Comparison of ENCODE assay signal across 16 cellular contexts in genomic region chr1:175203570-175203969, GRCh38. TPM values are rescaled to one million over a fixed set of nuclear protein-coding genes. Genes with fewer than 3 reads are reported as not detected.
A peak's percentile ranks its signal among the peaks of the same experiment; 100 is the strongest.
DNase-seq lines count a peak whose midpoint lies in the region; ATAC-seq and TF ChIP-seq lines count a peak whose summit lies in the region.
"Had no signal": no experiment of that assay in that cellular context is flagged by ENCODE, and none has a peak within 500 bp of the region (broad histone marks: within the 10 kb centered on the region; RNA-seq: fewer than 3 reads in every experiment).

No MANE protein-coding gene starts in this region.

- no peaks in the 10 kb centered on the region for H3K9me3 ChIP-seq in BLaER1
- no peaks in the 10 kb centered on the region for H3K9me3 ChIP-seq in mesenchymal stem cell (ENCODE audit: control insufficient read depth, low read length)
- no peaks in the 10 kb centered on the region for H3K9me3 ChIP-seq in adrenal gland (replicated peaks in 1 of 3)

- CTCF ChIA-PET in activated B cell treated with CpG ODN at 0.5 μM for 24 hours (lab: Charles Lee) = interaction anchor here (0.9 to 1.9 kb wide), 5 partner anchors 12 to 116 kb away, joined by 3 to 5 read pairs (median 4); no protein-coding TSS in a partner anchor

- peak overlapping the region; percentile 41 for H4K91ac ChIP-seq in mesenchymal stem cell (ENCODE audit: low read length)

- no peak overlapping the region for H2AK5ac ChIP-seq in mesenchymal stem cell (ENCODE audit: low read length, severe bottlenecking)

- H2BK120ac ChIP-seq in mesenchymal stem cell (ENCODE audit: low read depth, low read length) = no peak overlapping the region

- H3K4me1 ChIP-seq in BLaER1 (peaks cover 78% of the 10 kb centered on the region), mesenchymal stem cell (ENCODE audit: control insufficient read depth, insufficient read depth, low read depth, low read length) (no peaks in the 10 kb centered on the region), adrenal gland (replicated peaks in 1 of 2) (peaks cover 0 to 10% of the 10 kb centered on the region in 2 donors)

- no peaks in the 10 kb centered on the region for H3K79me1 ChIP-seq in mesenchymal stem cell (replicated peaks; ENCODE audit: low read length, poor library complexity, severe bottlenecking)

- no peak for TF ChIP-seq CTCF in activated B cell treated with CpG ODN at 0.5 μM for 24 hours (IDR thresholded peaks at IDR 0.05)
- TF ChIP-seq CTCF in adrenal gland (IDR thresholded peaks at IDR 0.05) = no peak

- 83% methylated on average over 2 of the region's 2 CpGs for WGBS in mesenchymal stem cell
- WGBS in adrenal gland, 4 donors = 76 to 100% (median 93%) methylated on average over 1 to 2 of the region's 2 CpGs

- no peaks in the 10 kb centered on the region for H3K36me3 Mint-ChIP-seq in activated B cell treated with CpG ODN at 0.5 μM for 24 hours (ENCODE audit: low read depth)
- H3K36me3 Mint-ChIP-seq: CD14-positive monocyte; CD4-positive, alpha-beta memory T cell had no signal

- no peaks in the 10 kb centered on the region for H4K20me1 ChIP-seq in BLaER1

- H2BK5ac ChIP-seq in mesenchymal stem cell (ENCODE audit: low read depth, low read length, poor library complexity, severe bottlenecking) = no peak overlapping the region

- peak overlapping the region; percentile 78 for H3K27ac Mint-ChIP-seq in activated B cell treated with CpG ODN at 0.5 μM for 24 hours
- H3K27ac Mint-ChIP-seq: CD14-positive monocyte; CD4-positive, alpha-beta memory T cell; H9 had no signal

- H2BK15ac ChIP-seq in mesenchymal stem cell (ENCODE audit: low read depth, poor library complexity, severe bottlenecking) = no peak overlapping the region

- H3K14ac ChIP-seq in mesenchymal stem cell (ENCODE audit: low read length in 2 of 2) = no peak overlapping the region

- H3K27ac ChIP-seq in BLaER1 (0 out of 2 replicates have a peak overlapping the region, but pooled peaks have one; percentile 4), mesenchymal stem cell (ENCODE audit: low read length, poor library complexity, severe bottlenecking) (no peak overlapping the region), adrenal gland (no peak overlapping the region)

- POLR2A ChIA-PET in activated B cell treated with CpG ODN at 0.5 μM for 24 hours (lab: Charles Lee) = interaction anchor here (0.8 to 4.4 kb wide), 7 partner anchors 11 to 180 kb away, joined by 3 to 55 read pairs (median 5); partner anchors contain the start of genes KIAA0040 and MRPS14

- H3K9me3 Mint-ChIP-seq in activated B cell treated with CpG ODN at 0.5 μM for 24 hours = no peaks in the 10 kb centered on the region
- H3K9me3 Mint-ChIP-seq: CD14-positive monocyte, H9 had no signal

- no peak for TF ChIP-seq POLR2A in adrenal gland (IDR thresholded peaks at IDR 0.05)

- H4K8ac ChIP-seq in mesenchymal stem cell (ENCODE audit: low read length) = no peak overlapping the region

- DNase-seq in activated B cell treated with CpG ODN at 0.5 μM for 24 hours = no peak
- DNase-seq in mesenchymal stem cell = no peak
- no peak for DNase-seq in adrenal gland
- DNase-seq in OCI-M2 (lab: John Stamatoyannopoulos, UW; ENCODE audit: unreplicated experiment) = no peak
- no peak for DNase-seq in SW480 (ENCODE audit: low spot score)
- DNase-seq: CD4-positive, alpha-beta memory T cell; DMS153; DMS79 treated with DMSO at 0.1 percent for 48 hours; GF-D8; GOT3; H9; IMR-90 had no signal

- H3K27me3 ChIP-seq in BLaER1 = no peaks in the 10 kb centered on the region
- H3K27me3 ChIP-seq in mesenchymal stem cell (ENCODE audit: control insufficient read depth in 1 of 2, insufficient read depth in 1 of 2, low read length in 2 of 2) = peaks cover 0 to 24% of the 10 kb centered on the region in 2 experiments
- H3K27me3 ChIP-seq in adrenal gland = no peaks in the 10 kb centered on the region

- no peaks in the 10 kb centered on the region for H3K27me3 Mint-ChIP-seq in activated B cell treated with CpG ODN at 0.5 μM for 24 hours

- H3K4ac ChIP-seq in mesenchymal stem cell (ENCODE audit: low read depth in 1 of 2, low read length in 2 of 2) = no peak overlapping the region

- H2AFZ ChIP-seq in mesenchymal stem cell (ENCODE audit: low read depth, low read length) = no peak overlapping the region

- no peak overlapping the region for H3K9ac ChIP-seq in BLaER1
- H3K9ac ChIP-seq in mesenchymal stem cell (ENCODE audit: low read length) = no peak overlapping the region

- H3K4me3 ChIP-seq in BLaER1 (no peak overlapping the region), mesenchymal stem cell (ENCODE audit: insufficient read depth in 1 of 2, low read depth in 1 of 2, low read length in 2 of 2) (no peak overlapping the region), adrenal gland (no peak overlapping the region)
- H3K4me3 ChIP-seq: K562 had no signal

- no peaks in the 10 kb centered on the region for H3K36me3 ChIP-seq in BLaER1
- no peaks in the 10 kb centered on the region for H3K36me3 ChIP-seq in mesenchymal stem cell (ENCODE audit: control insufficient read depth in 1 of 2, insufficient read depth in 2 of 2, low read depth in 1 of 2, low read length in 2 of 2)
- no peaks in the 10 kb centered on the region for H3K36me3 ChIP-seq in adrenal gland (replicated peaks in 1 of 2)

- no peak overlapping the region for H3K18ac ChIP-seq in mesenchymal stem cell (ENCODE audit: low read depth in 1 of 2, low read length in 2 of 2)

- H3K4me2 ChIP-seq in BLaER1 = no peak overlapping the region
- no peak overlapping the region for H3K4me2 ChIP-seq in mesenchymal stem cell (ENCODE audit: low read length, poor library complexity, severe bottlenecking)

- intact Hi-C loops in activated B cell treated with CpG ODN at 0.5 μM for 24 hours (cut with micrococcal nuclease) = no loop called here
- intact Hi-C loops in adrenal gland (cut with DNase I) = no loop called here

- H3K23ac ChIP-seq in mesenchymal stem cell (ENCODE audit: low read length in 2 of 2) = no peak overlapping the region

- ATAC-seq in activated B cell treated with CpG ODN at 0.5 μM for 24 hours (ENCODE audit: low read depth) (peak; percentile 37), GM19023 (IDR thresholded peaks at IDR 0.05; ENCODE audit: unreplicated experiment) (no peak)
- ATAC-seq: K562 had no signal

- H2BK12ac ChIP-seq in mesenchymal stem cell (ENCODE audit: low read length in 2 of 2) = no peak overlapping the region

- peaks cover 70% of the 10 kb centered on the region for H3K4me1 Mint-ChIP-seq in activated B cell treated with CpG ODN at 0.5 μM for 24 hours

- no peak overlapping the region for H3K4me3 Mint-ChIP-seq in activated B cell treated with CpG ODN at 0.5 μM for 24 hours
- H3K4me3 Mint-ChIP-seq: CD14-positive monocyte; CD4-positive, alpha-beta memory T cell; H9 had no signal

RNA-seq across cellular contexts. Expression of gene KIAA0040, which starts 11.0 kb away (rescaled TPM):
- total RNA-seq in activated B cell treated with CpG ODN at 0.5 μM for 24 hours = 55.5 and 57.2 TPM in 2 replicates
- polyA plus RNA-seq in mesenchymal stem cell (2013, experiment 1 of 2) = 2.7 TPM
- 2.7 TPM for polyA plus RNA-seq in mesenchymal stem cell (2013, experiment 2 of 2)
- total RNA-seq in adrenal gland = 10 to 100 TPM in 6 of 8 donors, 1 to 10 TPM in 2; 7.6 to 54.3 (median 21.5) TPM
- polyA plus RNA-seq in adrenal gland = 1 to 10 TPM; 5.0 to 9.5 (median 7.4) TPM
